22 cellular contexts compared by ENCODE assay signal in the genomic region with DNA sequence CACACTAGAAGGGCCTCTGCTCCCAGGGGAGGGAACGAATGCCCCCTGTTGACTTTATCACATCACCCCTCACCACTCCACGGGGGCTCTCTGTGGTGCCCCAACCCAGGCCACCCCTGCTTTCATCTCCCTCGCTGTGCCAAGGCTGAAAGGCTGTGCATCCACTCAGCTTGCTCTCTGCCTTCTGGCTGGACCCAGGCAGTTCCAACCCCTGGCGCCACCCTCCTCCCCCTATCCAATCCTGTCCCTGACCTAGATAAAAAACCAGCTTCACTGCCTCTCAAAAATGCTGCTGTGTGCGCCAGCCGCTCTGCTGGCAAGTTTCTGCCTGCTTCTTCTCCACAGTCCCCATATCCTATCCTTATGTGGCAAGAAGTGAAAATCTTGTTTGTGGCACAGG. TPM values are rescaled to one million over a fixed set of nuclear protein-coding genes. Genes with fewer than 3 reads are reported as not detected.
DNase-seq lines count a peak whose midpoint lies in the region; ATAC-seq and TF ChIP-seq lines count a peak whose summit lies in the region.
"Had no signal": no experiment of that assay in that cellular context is flagged by ENCODE, and none has a peak within 500 bp of the region (broad histone marks: within the 10 kb centered on the region; RNA-seq: fewer than 3 reads in every experiment).

No MANE protein-coding gene starts in this region.

- H3K27ac Mint-ChIP-seq in MCF 10A (ENCODE audit: low read depth, unreplicated experiment) (no peak overlapping the region), osteocyte (ENCODE audit: unreplicated experiment) (peak overlapping the region; percentile 81)
- no peak overlapping the region for H3K27ac Mint-ChIP-seq in activated CD8-positive, alpha-beta memory T cell treated with anti-CD3 and anti-CD28 coated beads, Interleukin-2, amount 10 ng/mL, durations not matched to agents 7 days and 5 days
- H3K27ac Mint-ChIP-seq: activated naive CD8-positive, alpha-beta T cell; B cell; memory B cell had no signal

- TF ChIP-seq CTCF in breast epithelium (IDR thresholded peaks at IDR 0.05), result no peak
- no peak for TF ChIP-seq CTCF in MCF 10A (IDR thresholded peaks at IDR 0.05; ENCODE audit: unreplicated experiment)
- TF ChIP-seq CTCF in osteocyte (IDR thresholded peaks at IDR 0.05), result no peak

- H3K9me3 Mint-ChIP-seq in MCF 10A (ENCODE audit: unreplicated experiment) (no peaks in the 10 kb centered on the region), osteocyte (ENCODE audit: unreplicated experiment) (no peaks in the 10 kb centered on the region)
- no peaks in the 10 kb centered on the region for H3K9me3 Mint-ChIP-seq in activated CD8-positive, alpha-beta memory T cell treated with anti-CD3 and anti-CD28 coated beads, Interleukin-2, amount 10 ng/mL, durations not matched to agents 7 days and 5 days (ENCODE audit: low read depth)
- H3K9me3 Mint-ChIP-seq: memory B cell, naive B cell had no signal

- H3K36me3 Mint-ChIP-seq in MCF 10A (ENCODE audit: insufficient read depth, unreplicated experiment) (peaks cover 89% of the 10 kb centered on the region), osteocyte (ENCODE audit: unreplicated experiment) (peaks cover 20% of the 10 kb centered on the region)
- no peaks in the 10 kb centered on the region for H3K36me3 Mint-ChIP-seq in activated CD8-positive, alpha-beta memory T cell treated with anti-CD3 and anti-CD28 coated beads, Interleukin-2, amount 10 ng/mL, durations not matched to agents 7 days and 5 days

- BruUV-seq in MCF 10A (replicated peaks; lab: Mats Ljungman, UMichigan), result no TSS peak

- no peaks in the 10 kb centered on the region for H3K4me1 ChIP-seq in breast epithelium
- H3K4me1 ChIP-seq: parathyroid adenoma had no signal

- CTCF ChIA-PET in MCF 10A (lab: Yijun Ruan, JAX), result interaction anchor here (0.5 to 1.8 kb wide), 3 partner anchors 8 to 583 kb away, joined by 3 to 6 read pairs (median 4); no protein-coding TSS in a partner anchor
- CTCF ChIA-PET in activated CD8-positive, alpha-beta memory T cell treated with anti-CD3 and anti-CD28 coated beads, Interleukin-2, amount 10 ng/mL, durations not matched to agents 7 days and 5 days (lab: Charles Lee), result interaction anchor here (0.8 kb wide), 1 partner anchor 9 kb away, joined by 3 read pairs; no protein-coding TSS in a partner anchor

- intact Hi-C loops in breast epithelium (cut with DNase I; ENCODE audit: low total_unique reads) (no loop called here), MCF 10A (cut with micrococcal nuclease) (no loop called here)

- no peaks in the 10 kb centered on the region for H3K36me3 ChIP-seq in breast epithelium

- TF ChIP-seq POLR2A in breast epithelium (IDR thresholded peaks at IDR 0.05), result no peak

- ATAC-seq in esophagus mucosa (peak; percentile 30), HG03097 (IDR thresholded peaks at IDR 0.05; ENCODE audit: low FRiP score, unreplicated experiment) (no peak)
- ATAC-seq in activated CD8-positive, alpha-beta memory T cell treated with anti-CD3 and anti-CD28 coated beads, Interleukin-2, amount 10 ng/mL, durations not matched to agents 7 days and 5 days, result no peak

- POLR2A ChIA-PET in MCF 10A (lab: Yijun Ruan, JAX), result interaction anchor here (0.7 kb wide), 1 partner anchor 165 kb away, joined by 3 read pairs; no protein-coding TSS in a partner anchor

- no peaks in the 10 kb centered on the region for H3K27me3 ChIP-seq in breast epithelium
- H3K27me3 ChIP-seq: MG63, SJSA1 had no signal

- H3K27me3 Mint-ChIP-seq in MCF 10A (ENCODE audit: insufficient read depth, unreplicated experiment), result no peaks in the 10 kb centered on the region
- no peaks in the 10 kb centered on the region for H3K27me3 Mint-ChIP-seq in osteocyte (ENCODE audit: unreplicated experiment)
- no peaks in the 10 kb centered on the region for H3K27me3 Mint-ChIP-seq in activated CD8-positive, alpha-beta memory T cell treated with anti-CD3 and anti-CD28 coated beads, Interleukin-2, amount 10 ng/mL, durations not matched to agents 7 days and 5 days
- H3K27me3 Mint-ChIP-seq: activated naive CD8-positive, alpha-beta T cell; B cell; memory B cell; naive B cell had no signal

- peak overlapping the region in 2 of 3 donors; percentile 15 to 31 for H3K4me3 ChIP-seq in breast epithelium
- H3K4me3 ChIP-seq: MG63, SJSA1 had no signal

- no peaks in the 10 kb centered on the region for H3K9me3 ChIP-seq in breast epithelium
- H3K9me3 ChIP-seq: MG63, SJSA1 had no signal

- H3K27ac ChIP-seq in breast epithelium, result peak overlapping the region; percentile 69 to 77
- H3K27ac ChIP-seq: parathyroid adenoma had no signal

- H3K4me1 Mint-ChIP-seq in MCF 10A (ENCODE audit: insufficient read depth, unreplicated experiment), result no peaks in the 10 kb centered on the region
- H3K4me1 Mint-ChIP-seq in osteocyte (ENCODE audit: unreplicated experiment), result peaks cover 35% of the 10 kb centered on the region
- peaks cover 13% of the 10 kb centered on the region for H3K4me1 Mint-ChIP-seq in activated CD8-positive, alpha-beta memory T cell treated with anti-CD3 and anti-CD28 coated beads, Interleukin-2, amount 10 ng/mL, durations not matched to agents 7 days and 5 days
- H3K4me1 Mint-ChIP-seq: B cell, memory B cell, naive B cell had no signal

- H3K4me3 Mint-ChIP-seq in MCF 10A (ENCODE audit: unreplicated experiment) (no peak overlapping the region), osteocyte (ENCODE audit: unreplicated experiment) (no peak overlapping the region)
- no peak overlapping the region for H3K4me3 Mint-ChIP-seq in activated CD8-positive, alpha-beta memory T cell treated with anti-CD3 and anti-CD28 coated beads, Interleukin-2, amount 10 ng/mL, durations not matched to agents 7 days and 5 days
- H3K4me3 Mint-ChIP-seq: activated naive CD8-positive, alpha-beta T cell; B cell; memory B cell; naive B cell had no signal

- DNase-seq in breast epithelium (ENCODE audit: low spot score in 2 of 2) (peak in 1 of 2 donors; percentile 84), MCF 10A (ENCODE audit: unreplicated experiment) (no peak), osteocyte (ENCODE audit: extremely low spot score, unreplicated experiment) (no peak), ureter (ENCODE audit: low spot score) (peak; percentile 84), NCI-H748 (lab: John Stamatoyannopoulos, UW; ENCODE audit: unreplicated experiment) (no peak)
- DNase-seq in activated CD8-positive, alpha-beta memory T cell treated with anti-CD3 and anti-CD28 coated beads, Interleukin-2, amount 10 ng/mL, durations not matched to agents 7 days and 5 days, result no peak
- DNase-seq: 8988T; activated CD4-positive, alpha-beta T cell treated with anti-CD3 and anti-CD28 coated beads for 4 hours; cerebellar nuclear complex; effector CD4-positive, alpha-beta T cell; MG63; naive B cell; NCI-H1417; NCI-H446; stimulated activated CD4-positive, alpha-beta T cell treated with anti-CD3 and anti-CD28 coated beads, Interleukin-1b, Interleukin-23, amount 100 ng/mL, for 48 hours had no signal

RNA-seq across cellular contexts. Expression of gene CORO2A, which starts 22.4 kb away (rescaled TPM):
- total RNA-seq in breast epithelium (1 to 10 TPM; 1.4 to 7.2 (median 7.2) TPM), MCF 10A (2022) (3.4 and 3.9 TPM in 2 replicates), esophagus mucosa (21.2 TPM), osteocyte (1.6 and 1.8 TPM in 2 replicates), ureter (38.8 TPM)
- 10 to 100 TPM in 1 of 2 experiments, 1 to 10 TPM in 1; 6.2 to 11.5 TPM for total RNA-seq in activated CD8-positive, alpha-beta memory T cell treated with anti-CD3 and anti-CD28 coated beads, Interleukin-2, amount 10 ng/mL, durations not matched to agents 7 days and 5 days

RNA-seq across cellular contexts. Expression of gene TBC1D2, which starts 40.6 kb away (rescaled TPM):
- total RNA-seq in breast epithelium (10 to 100 TPM; 10.8 to 17.1 (median 13.6) TPM), MCF 10A (2022) (58.4 and 62.7 TPM in 2 replicates), esophagus mucosa (56.0 TPM), osteocyte (23.7 and 25.6 TPM in 2 replicates), ureter (60.8 TPM)
- 1 to 10 TPM; 2.7 to 5.0 TPM for total RNA-seq in activated CD8-positive, alpha-beta memory T cell treated with anti-CD3 and anti-CD28 coated beads, Interleukin-2, amount 10 ng/mL, durations not matched to agents 7 days and 5 days
